ENCODE assay signal across 1 cellular context in genomic region chrX:135973025-135973547, GRCh38.
TF ChIP-seq lines count a peak whose summit lies in the region.

No MANE protein-coding gene starts in this region.

TF ChIP-seq in A549, 52 proteins besides CTCF, POLR2A, EP300 and RAD21 (continued from another document):
- TF ChIP-seq REST (IDR thresholded peaks at IDR 0.05) (no peak), NPAS2 (CRISPR knock-in tag; IDR thresholded peaks at IDR 0.05; ENCODE audit: borderline replicate concordance) (no peak), JUN (IDR thresholded peaks at IDR 0.05) (no peak), PHF8 (IDR thresholded peaks at IDR 0.05; ENCODE audit: borderline replicate concordance, low read depth) (no peak), JUNB (IDR thresholded peaks at IDR 0.05) (no peak), CHD4 (IDR thresholded peaks at IDR 0.05; ENCODE audit: borderline replicate concordance) (no peak)
TF ChIP-seq in A549: peak in this region for 0.
